ENCODE assay signal across 8 cellular contexts in genomic region chr5:134438641-134439621, GRCh38. TPM values are rescaled to one million over a fixed set of nuclear protein-coding genes. Genes with fewer than 3 reads are reported as not detected.
DNase-seq lines count a peak whose midpoint lies in the region; ATAC-seq and TF ChIP-seq lines count a peak whose summit lies in the region.

No MANE protein-coding gene starts in this region.

- ATAC-seq in HG02623 (IDR thresholded peaks at IDR 0.05; ENCODE audit: unreplicated experiment): no peak

- no peaks in the 10 kb centered on the region for H3K36me3 Mint-ChIP-seq in CD14-positive monocyte
- no peaks in the 10 kb centered on the region for H3K36me3 Mint-ChIP-seq in activated naive CD4-positive, alpha-beta T cell treated with anti-CD3 and anti-CD28 coated beads for 36 hours (ENCODE audit: low read depth)

- H3K4me3 Mint-ChIP-seq in CD14-positive monocyte: no peak overlapping the region
- no peak overlapping the region for H3K4me3 Mint-ChIP-seq in activated naive CD4-positive, alpha-beta T cell treated with anti-CD3 and anti-CD28 coated beads for 36 hours

- H3K4me1 Mint-ChIP-seq in CD14-positive monocyte: peaks cover 20% of the 10 kb centered on the region
- peaks cover 20% of the 10 kb centered on the region for H3K4me1 Mint-ChIP-seq in activated naive CD4-positive, alpha-beta T cell treated with anti-CD3 and anti-CD28 coated beads for 36 hours (ENCODE audit: low read depth)

- H3K4me1 ChIP-seq in muscle layer of duodenum (ENCODE audit: control insufficient read depth in 1 of 2, insufficient read depth in 2 of 2, low read length in 2 of 2): peaks cover 24 to 25% of the 10 kb centered on the region in 2 donors

- peak overlapping the region in 6 of 7 donors; percentile 10 to 92 (median 52) for H3K27ac Mint-ChIP-seq in CD14-positive monocyte
- no peak overlapping the region for H3K27ac Mint-ChIP-seq in activated naive CD4-positive, alpha-beta T cell treated with anti-CD3 and anti-CD28 coated beads for 36 hours

- intact Hi-C loops in CD14-positive monocyte (cut with micrococcal nuclease): loop anchor here in 1 of 2 donors (10.0 kb wide), 1 partner anchor 86 kb away; the partner anchor contains the start of gene JADE2
- intact Hi-C loops in activated naive CD4-positive, alpha-beta T cell treated with anti-CD3 and anti-CD28 coated beads for 36 hours (cut with micrococcal nuclease): no loop called here

- peak overlapping the region; percentile 83 for H3K27ac ChIP-seq in muscle layer of duodenum (ENCODE audit: low read length)

- peaks cover 0 to 2% (median 0%) of the 10 kb centered on the region in 7 donors for H3K9me3 Mint-ChIP-seq in CD14-positive monocyte
- no peaks in the 10 kb centered on the region for H3K9me3 Mint-ChIP-seq in activated naive CD4-positive, alpha-beta T cell treated with anti-CD3 and anti-CD28 coated beads for 36 hours

- DNase-seq in CD14-positive monocyte (ENCODE audit: low spot score) (no peak), NCI-H2196 (lab: John Stamatoyannopoulos, UW; ENCODE audit: unreplicated experiment) (peak; percentile 96), epithelial cell of proximal tubule (ENCODE audit: low read depth) (peak; percentile 89), GM10266 (ENCODE audit: extremely low spot score) (no peak)
- no peak for DNase-seq in activated naive CD4-positive, alpha-beta T cell treated with anti-CD3 and anti-CD28 coated beads for 36 hours
- DNase-seq in stimulated activated CD4-positive, alpha-beta T cell treated with anti-CD3 and anti-CD28 coated beads, Interleukin-4, amount 100 ng/mL, for 24 hours: no peak

- H3K4me3 ChIP-seq in epithelial cell of proximal tubule (ENCODE audit: low read depth, low read length) (no peak overlapping the region), muscle layer of duodenum (ENCODE audit: low read depth in 1 of 2, low read length in 2 of 2) (peak overlapping the region; percentile 2 to 10)

- no peak for TF ChIP-seq CTCF in CD14-positive monocyte (IDR thresholded peaks at IDR 0.05)
- TF ChIP-seq CTCF in epithelial cell of proximal tubule (conservative IDR thresholded peaks at IDR 0.05; ENCODE audit: low read depth, low read length): peak; percentile 32
- no peak for TF ChIP-seq CTCF in GM10266 (IDR thresholded peaks at IDR 0.05; ENCODE audit: control insufficient read depth, insufficient read depth, low read depth, missing control alignments)

- H3K27me3 Mint-ChIP-seq in CD14-positive monocyte (ENCODE audit: low read depth in 3 of 3): peaks cover 0 to 4% (median 0%) of the 10 kb centered on the region in 3 donors
- no peaks in the 10 kb centered on the region for H3K27me3 Mint-ChIP-seq in activated naive CD4-positive, alpha-beta T cell treated with anti-CD3 and anti-CD28 coated beads for 36 hours (ENCODE audit: low read depth)

- H3K9me3 ChIP-seq in muscle layer of duodenum (ENCODE audit: control insufficient read depth in 1 of 2, low read length in 2 of 2): no peaks in the 10 kb centered on the region

- CTCF ChIA-PET in activated naive CD4-positive, alpha-beta T cell treated with anti-CD3 and anti-CD28 coated beads for 36 hours (lab: Charles Lee): no interaction called here

- H3K27me3 ChIP-seq in muscle layer of duodenum (ENCODE audit: low read depth, low read length): no peaks in the 10 kb centered on the region

- H3K36me3 ChIP-seq in muscle layer of duodenum (ENCODE audit: control insufficient read depth in 1 of 2, insufficient read depth in 2 of 2, low read length in 2 of 2): peaks cover 0 to 3% of the 10 kb centered on the region in 2 donors

RNA-seq across cellular contexts. Expression of gene CDKN2AIPNL, which starts 27.2 kb away (rescaled TPM):
- polyA plus RNA-seq in CD14-positive monocyte: 10 to 100 TPM; 15.0 to 20.0 TPM
- 28.5 and 58.7 TPM in 2 replicates for total RNA-seq in epithelial cell of proximal tubule
- total RNA-seq in activated naive CD4-positive, alpha-beta T cell treated with anti-CD3 and anti-CD28 coated beads for 36 hours: 10 to 100 TPM; 31.1 to 31.5 TPM

Comparison
In these comparisons a context has a peak if more than half of its experiments do, and no peak if none do; other contexts are left out.
1. DNase-seq: peak in NCI-H2196 (single experiment) and epithelial cell of proximal tubule (single experiment); none in CD14-positive monocyte (single experiment), activated naive CD4-positive, alpha-beta T cell treated with anti-CD3 and anti-CD28 coated beads for 36 hours (single experiment), GM10266 (single experiment) and stimulated activated CD4-positive, alpha-beta T cell treated with anti-CD3 and anti-CD28 coated beads, Interleukin-4, amount 100 ng/mL, for 24 hours (single experiment).